1 cellular context compared by ENCODE assay signal in genomic region chr2:61808693-61809092, GRCh38. TPM values are rescaled to one million over a fixed set of nuclear protein-coding genes. Genes with fewer than 3 reads are reported as not detected.
"Had no signal": no experiment of that assay in that cellular context is flagged by ENCODE, and none has a peak within 500 bp of the region (broad histone marks: within the 10 kb centered on the region; RNA-seq: fewer than 3 reads in every experiment).

No MANE protein-coding gene starts in this region.

RNA-seq across cellular contexts. Expression of gene FAM161A, which starts 45.2 kb away (rescaled TPM):
- total RNA-seq: ascending aorta had no signal
